26 cellular contexts compared by ENCODE assay signal in the genomic region with DNA sequence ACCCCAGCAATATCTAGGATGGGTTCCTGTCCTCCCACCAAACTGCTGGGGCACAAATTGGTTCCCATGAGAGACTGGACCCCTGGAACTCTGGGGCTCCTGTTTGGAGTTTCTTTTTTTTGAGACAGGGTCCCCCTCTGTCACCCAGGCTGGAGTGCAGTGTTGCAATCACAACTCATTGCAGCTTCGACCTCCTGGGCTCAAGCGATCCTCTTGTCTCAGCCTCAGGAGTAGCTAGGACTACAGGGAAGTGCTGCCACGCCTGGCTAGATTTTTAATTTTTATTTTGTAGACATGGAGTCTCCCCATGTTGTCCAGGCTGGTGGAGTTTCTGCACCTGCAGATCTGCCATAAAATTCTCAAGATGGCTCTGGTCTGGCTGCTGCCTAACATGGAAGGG.
"Had no signal": no experiment of that assay in that cellular context is flagged by ENCODE, and none has a peak within 500 bp of the region (broad histone marks: within the 10 kb centered on the region; RNA-seq: fewer than 3 reads in every experiment).

No MANE protein-coding gene starts in this region.

- FAIRE-seq: colon, endometrium, endothelial cell of umbilical vein, frontal cortex had no signal

- H3K27me3 ChIP-seq: colonic mucosa, foreskin keratinocyte, gastroesophageal sphincter had no signal

- DNase-seq: colonic mucosa; cortex of kidney; dermis blood vessel endothelial cell; dorsolateral prefrontal cortex; effector CD4-positive, alpha-beta T cell; effector CD8-positive, alpha-beta T cell; effector memory CD4-positive, alpha-beta T cell; effector memory CD8-positive, alpha-beta T cell; endodermal cell; erythroblast; esophagus squamous epithelium; foreskin fibroblast; foreskin keratinocyte; foreskin melanocyte; gastrocnemius medialis; heart left ventricle; heart right ventricle had no signal

- H3K9me3 ChIP-seq: colonic mucosa, gastrocnemius medialis had no signal

- H3K4me1 ChIP-seq: colonic mucosa, esophagus squamous epithelium, gastrocnemius medialis, gastroesophageal sphincter, heart left ventricle, heart right ventricle had no signal

- H3K27ac Mint-ChIP-seq: dendritic cell treated with granulocyte-macrophage colony-stimulating factor and Interleukin-4, amounts not matched to agents 40 ng/mL and 50 ng/mL, for 4 days; effector memory CD8-positive, alpha-beta T cell; endodermal cell had no signal

- ATAC-seq: effector memory CD8-positive, alpha-beta T cell; esophagus mucosa; foreskin keratinocyte; gastrocnemius medialis; gastroesophageal sphincter; heart left ventricle; heart right ventricle had no signal

- H3K36me3 ChIP-seq: colonic mucosa, esophagus squamous epithelium, gastrocnemius medialis, gastroesophageal sphincter, heart left ventricle, heart right ventricle had no signal

- H3K4me3 ChIP-seq: colonic mucosa, coronary artery, dorsolateral prefrontal cortex, esophagus squamous epithelium, gastrocnemius medialis, gastroesophageal sphincter, heart left ventricle, heart right ventricle had no signal

- H3K4me1 Mint-ChIP-seq: endodermal cell had no signal

- H3K27ac ChIP-seq: colonic mucosa, coronary artery, dorsolateral prefrontal cortex, epithelial cell of prostate, esophagus squamous epithelium, foreskin keratinocyte, gastrocnemius medialis, gastroesophageal sphincter, heart left ventricle, heart right ventricle had no signal

- H3K4me3 Mint-ChIP-seq: dendritic cell treated with granulocyte-macrophage colony-stimulating factor and Interleukin-4, amounts not matched to agents 40 ng/mL and 50 ng/mL, for 4 days; effector memory CD8-positive, alpha-beta T cell; endodermal cell had no signal
